22 cellular contexts compared by ENCODE assay signal in the genomic region with DNA sequence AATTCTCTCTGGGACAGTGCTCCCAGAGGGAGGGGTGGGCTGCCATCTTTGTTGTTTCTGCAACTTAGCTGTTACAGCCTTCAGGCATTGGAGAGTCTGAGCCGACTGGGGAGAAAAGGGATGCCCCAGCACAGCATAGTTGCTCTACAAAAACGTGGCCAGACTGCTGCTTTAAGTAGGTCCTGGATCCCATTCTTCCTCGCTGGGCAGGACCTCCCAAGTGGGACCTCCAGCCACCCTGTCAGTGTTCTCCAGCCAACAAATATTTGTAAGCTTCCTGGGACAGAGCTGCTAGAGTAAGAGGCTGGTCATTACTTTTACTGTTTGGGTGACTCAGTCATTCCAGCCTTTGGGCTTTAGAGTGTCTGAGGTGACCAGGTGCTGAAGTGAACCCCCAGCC.
DNase-seq lines count a peak whose midpoint lies in the region; ATAC-seq and TF ChIP-seq lines count a peak whose summit lies in the region.
"Had no signal": no experiment of that assay in that cellular context is flagged by ENCODE, and none has a peak within 500 bp of the region (broad histone marks: within the 10 kb centered on the region; RNA-seq: fewer than 3 reads in every experiment).

No MANE protein-coding gene starts in this region.

- H4K91ac ChIP-seq in mesenchymal stem cell (ENCODE audit: low read length) = no peak overlapping the region

- peaks cover 4% of the 10 kb centered on the region for H3K27me3 Mint-ChIP-seq in HFFc6 (ENCODE audit: insufficient read depth)
- H3K27me3 Mint-ChIP-seq: CD4-positive, alpha-beta T cell had no signal

- no peak overlapping the region for H3K4ac ChIP-seq in mesenchymal stem cell (ENCODE audit: low read depth in 1 of 2, low read length in 2 of 2)

- 71% methylated on average over 3 of the region's 3 CpGs for WGBS in mesenchymal stem cell

- no peak overlapping the region for H2AFZ ChIP-seq in mesenchymal stem cell (ENCODE audit: low read depth, low read length)

- H3K4me3 Mint-ChIP-seq in HFFc6 = no peak overlapping the region
- H3K4me3 Mint-ChIP-seq: CD14-positive monocyte; CD4-positive, alpha-beta T cell; CD8-positive, alpha-beta memory T cell; H9 had no signal

- H3K9me3 Mint-ChIP-seq in HFFc6 = no peaks in the 10 kb centered on the region

- no peak overlapping the region for H3K9ac ChIP-seq in mesenchymal stem cell (ENCODE audit: low read length)
- H3K9ac ChIP-seq: BLaER1 treated with 17β-estradiol and CSF1 and Interleukin-3, amounts not matched to agents 10 nM and 100 nM had no signal

- no peak overlapping the region for H4K8ac ChIP-seq in mesenchymal stem cell (ENCODE audit: low read length)

- no peak for TF ChIP-seq CTCF in HFFc6 (IDR thresholded peaks at IDR 0.05)
- TF ChIP-seq CTCF in gastrocnemius medialis (IDR thresholded peaks at IDR 0.05 in 4 of 5, conservative IDR thresholded peaks at IDR 0.05 in 1 of 5) = no peak

- peaks cover 8% of the 10 kb centered on the region for H3K4me1 Mint-ChIP-seq in HFFc6 (ENCODE audit: low read depth)
- H3K4me1 Mint-ChIP-seq: CD14-positive monocyte; CD8-positive, alpha-beta memory T cell; H9 had no signal

- peak; percentile 8 for DNase-seq in ELR (ENCODE audit: low read depth)
- DNase-seq in HFFc6 = peak; percentile 4
- DNase-seq in SJSA1 (ENCODE audit: low read depth in 1 of 2, low spot score in 2 of 2) = peak; percentile 72 to 83
- DNase-seq in mesenchymal stem cell = no peak
- DNase-seq in gastrocnemius medialis = no peak
- no peak for DNase-seq in NK-92 (lab: John Stamatoyannopoulos, UW; ENCODE audit: unreplicated experiment)
- DNase-seq in H4 (ENCODE audit: low spot score) = no peak
- DNase-seq in ureter (ENCODE audit: low spot score) = no peak
- DNase-seq: 8988T; ACHN; AML-193; BE2C; CD4-positive, alpha-beta T cell; CD8-positive, alpha-beta memory T cell; DMS53; DMS79 treated with DMSO at 0.1 percent for 48 hours; GDM1; H9 had no signal

- no peak overlapping the region for H3K27ac Mint-ChIP-seq in HFFc6
- H3K27ac Mint-ChIP-seq: CD14-positive monocyte; CD4-positive, alpha-beta T cell; H9 had no signal

- no peak overlapping the region for H3K18ac ChIP-seq in mesenchymal stem cell (ENCODE audit: low read depth in 1 of 2, low read length in 2 of 2)

- no peak overlapping the region for H2BK12ac ChIP-seq in mesenchymal stem cell (ENCODE audit: low read length in 2 of 2)

- H3K36me3 ChIP-seq in SJSA1 (no peaks in the 10 kb centered on the region), mesenchymal stem cell (ENCODE audit: control insufficient read depth in 1 of 2, insufficient read depth in 2 of 2, low read depth in 1 of 2, low read length in 2 of 2) (no peaks in the 10 kb centered on the region), gastrocnemius medialis (no peaks in the 10 kb centered on the region)
- H3K36me3 ChIP-seq: BE2C; BLaER1 treated with 17β-estradiol and CSF1 and Interleukin-3, amounts not matched to agents 10 nM and 100 nM had no signal

- no peaks in the 10 kb centered on the region for H3K79me1 ChIP-seq in mesenchymal stem cell (replicated peaks; ENCODE audit: low read length, poor library complexity, severe bottlenecking)

- H3K23ac ChIP-seq in mesenchymal stem cell (ENCODE audit: low read length in 2 of 2) = no peak overlapping the region

- H2AK5ac ChIP-seq in mesenchymal stem cell (ENCODE audit: low read length, severe bottlenecking) = no peak overlapping the region

- H3K9me3 ChIP-seq in SJSA1 (replicated peaks) (0 out of 2 replicates have a peak, but pooled peaks cover 9% of the 10 kb centered on the region), mesenchymal stem cell (ENCODE audit: control insufficient read depth, low read length) (peaks cover 10% of the 10 kb centered on the region), gastrocnemius medialis (no peaks in the 10 kb centered on the region)
- H3K9me3 ChIP-seq: A549, BE2C had no signal

- peak overlapping the region; percentile 30 for H2BK15ac ChIP-seq in mesenchymal stem cell (ENCODE audit: low read depth, poor library complexity, severe bottlenecking)

- H3K4me3 ChIP-seq in SJSA1 = no peak overlapping the region
- H3K4me3 ChIP-seq in mesenchymal stem cell (ENCODE audit: insufficient read depth in 1 of 2, low read depth in 1 of 2, low read length in 2 of 2) = no peak overlapping the region
- H3K4me3 ChIP-seq in gastrocnemius medialis = no peak overlapping the region
- H3K4me3 ChIP-seq: A549; BLaER1 treated with 17β-estradiol and CSF1 and Interleukin-3, amounts not matched to agents 10 nM and 100 nM; GM12878 had no signal

- peaks cover 5% of the 10 kb centered on the region; the same call in 1 of the 2 replicates for H3K36me3 Mint-ChIP-seq in HFFc6 (ENCODE audit: low read depth)
- H3K36me3 Mint-ChIP-seq: CD14-positive monocyte; CD8-positive, alpha-beta memory T cell had no signal

- no peak overlapping the region for H2BK120ac ChIP-seq in mesenchymal stem cell (ENCODE audit: low read depth, low read length)

- H3K4me1 ChIP-seq in SJSA1 (replicated peaks) = peaks cover 29% of the 10 kb centered on the region
- H3K4me1 ChIP-seq in mesenchymal stem cell (ENCODE audit: control insufficient read depth, insufficient read depth, low read depth, low read length) = no peaks in the 10 kb centered on the region
- no peaks in the 10 kb centered on the region for H3K4me1 ChIP-seq in gastrocnemius medialis
- H3K4me1 ChIP-seq: A549; BE2C; BLaER1 treated with 17β-estradiol and CSF1 and Interleukin-3, amounts not matched to agents 10 nM and 100 nM had no signal

- no peak overlapping the region for H3K4me2 ChIP-seq in mesenchymal stem cell (ENCODE audit: low read length, poor library complexity, severe bottlenecking)
- H3K4me2 ChIP-seq: A549; BLaER1 treated with 17β-estradiol and CSF1 and Interleukin-3, amounts not matched to agents 10 nM and 100 nM had no signal

- in situ Hi-C loops in gastrocnemius medialis (cut with MboI; ENCODE audit: low sequenced_read_pairs in 4 of 4) = no loop called here

- H3K27me3 ChIP-seq in SJSA1 (replicated peaks) (no peaks in the 10 kb centered on the region), mesenchymal stem cell (ENCODE audit: control insufficient read depth in 1 of 2, insufficient read depth in 1 of 2, low read length in 2 of 2) (no peaks in the 10 kb centered on the region), gastrocnemius medialis (no peaks in the 10 kb centered on the region)
- H3K27me3 ChIP-seq: BE2C; BLaER1 treated with 17β-estradiol and CSF1 and Interleukin-3, amounts not matched to agents 10 nM and 100 nM had no signal

- H3K27ac ChIP-seq in SJSA1 (0 out of 2 replicates have a peak overlapping the region, but pooled peaks have one; percentile 1), mesenchymal stem cell (ENCODE audit: low read length, poor library complexity, severe bottlenecking) (no peak overlapping the region), gastrocnemius medialis (no peak overlapping the region)
- H3K27ac ChIP-seq: A549; BLaER1 treated with 17β-estradiol and CSF1 and Interleukin-3, amounts not matched to agents 10 nM and 100 nM had no signal

- no peak overlapping the region for H2BK5ac ChIP-seq in mesenchymal stem cell (ENCODE audit: low read depth, low read length, poor library complexity, severe bottlenecking)

- intact Hi-C loops in gastrocnemius medialis (cut with DNase I; ENCODE audit: low total_unique reads) = no loop called here

- no peak for ATAC-seq in gastrocnemius medialis
- ATAC-seq: A549, GM12878 had no signal

- TF ChIP-seq POLR2A in gastrocnemius medialis (IDR thresholded peaks at IDR 0.05) = no peak

- H3K14ac ChIP-seq in mesenchymal stem cell (ENCODE audit: low read length in 2 of 2) = peak overlapping the region in 1 of 2 experiments; percentile 22

Comparison
In these comparisons a context has a peak if more than half of its experiments do, and no peak if none do; other contexts are left out.
1. DNase-seq: peak in ELR (single experiment), HFFc6 (single experiment) and SJSA1 (2 of 2); none in mesenchymal stem cell (single experiment), gastrocnemius medialis (0 of 2), NK-92 (single experiment), H4 (single experiment) and ureter (single experiment).